In the genomic region with DNA sequence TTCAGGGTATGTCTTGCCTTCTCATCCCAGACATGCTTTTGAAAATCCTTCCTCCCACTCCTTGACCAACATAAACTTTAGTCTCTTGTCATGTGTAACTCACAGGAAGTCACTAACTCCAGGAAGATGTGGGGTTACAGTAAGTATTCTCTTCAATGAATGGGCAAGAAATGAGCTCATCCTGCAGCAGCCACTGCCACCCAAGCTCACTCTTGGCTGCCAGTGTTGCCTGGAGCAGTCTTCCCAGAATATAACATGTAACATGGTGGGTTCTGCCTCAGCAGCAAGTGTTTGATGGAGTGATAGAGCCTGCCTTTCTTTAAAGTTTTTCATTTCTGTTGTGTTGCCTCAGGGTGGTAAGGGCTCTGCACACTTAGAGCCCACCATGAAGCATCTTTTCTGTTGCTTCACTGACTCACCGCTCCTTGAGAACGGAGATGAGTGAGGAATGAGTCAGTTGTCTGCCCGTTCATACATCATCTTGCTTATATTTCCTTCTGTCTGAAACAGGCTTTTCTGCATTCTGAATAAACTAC, we compare ENCODE assay signal across 11 cellular contexts.
DNase-seq lines count a peak whose midpoint lies in the region; ATAC-seq and TF ChIP-seq lines count a peak whose summit lies in the region.
"Had no signal": no experiment of that assay in that cellular context is flagged by ENCODE, and none has a peak within 500 bp of the region (broad histone marks: within the 10 kb centered on the region; RNA-seq: fewer than 3 reads in every experiment).

No MANE protein-coding gene starts in this region.

- H3K27ac ChIP-seq in OCI-LY3 (ENCODE audit: low read length) = no peak overlapping the region
- H3K27ac ChIP-seq: cardiac muscle cell had no signal

- H3K36me3 ChIP-seq in OCI-LY3 (replicated peaks; ENCODE audit: low read depth, low read length) = no peaks in the 10 kb centered on the region

- no peak overlapping the region for H3K9ac ChIP-seq in OCI-LY3 (ENCODE audit: low read length)

- H3K27me3 ChIP-seq in OCI-LY3 (ENCODE audit: low read depth, low read length) = peaks cover 82% of the 10 kb centered on the region
- H3K27me3 ChIP-seq: cardiac muscle cell had no signal

- H4K20me1 ChIP-seq in OCI-LY3 (ENCODE audit: insufficient read depth, low read length) = peaks cover 6% of the 10 kb centered on the region; the same call in 1 of the 2 replicates

- no peaks in the 10 kb centered on the region for H3K9me3 ChIP-seq in OCI-LY3 (ENCODE audit: insufficient read depth, low read length)

- H3K4me2 ChIP-seq in OCI-LY3 (ENCODE audit: low read length) = peak overlapping the region; percentile 38

- DNase-seq in AG20443 (ENCODE audit: low spot score) = peak; percentile 70
- peak; percentile 70 for DNase-seq in fibroblast of the conjunctiva (ENCODE audit: low read depth)
- no peak for DNase-seq in SIG-M5 (lab: John Stamatoyannopoulos, UW)
- no peak for DNase-seq in HuH-7 (ENCODE audit: low spot score)
- DNase-seq in pons (ENCODE audit: low spot score) = no peak
- DNase-seq: mesendoderm, SHP77 had no signal

- TF ChIP-seq CTCF in OCI-LY3 (IDR thresholded peaks at IDR 0.05; ENCODE audit: low read depth, low read length) = no peak

- no peak overlapping the region for H3K4me3 ChIP-seq in OCI-LY3 (ENCODE audit: low read length)
- H3K4me3 ChIP-seq: cardiac muscle cell had no signal

- H2AFZ ChIP-seq in OCI-LY3 (ENCODE audit: low read depth, low read length) = no peak overlapping the region

- H3K4me1 ChIP-seq in OCI-LY3 (ENCODE audit: low read length) = peaks cover 44% of the 10 kb centered on the region

- no peaks in the 10 kb centered on the region for H3K79me2 ChIP-seq in OCI-LY3 (ENCODE audit: low read length)

- ATAC-seq in GM21786 (IDR thresholded peaks at IDR 0.05; ENCODE audit: unreplicated experiment) (peak; percentile 18), HG03565 (IDR thresholded peaks at IDR 0.05; ENCODE audit: unreplicated experiment) (no peak)

Comparison
In these comparisons a context has a peak if more than half of its experiments do, and no peak if none do; other contexts are left out.
1. DNase-seq: peak in AG20443 (single experiment) and fibroblast of the conjunctiva (single experiment); none in SIG-M5 (single experiment), HuH-7 (single experiment) and pons (single experiment).